In genomic region chr17:73191443-73192218, GRCh38 we compare ENCODE assay signal across 8 cellular contexts. TPM values are rescaled to one million over a fixed set of nuclear protein-coding genes. Genes with fewer than 3 reads are reported as not detected.
A peak's percentile ranks its signal among the peaks of the same experiment; 100 is the strongest.
DNase-seq lines count a peak whose midpoint lies in the region; ATAC-seq and TF ChIP-seq lines count a peak whose summit lies in the region.

No MANE protein-coding gene starts in this region.

- no peaks in the 10 kb centered on the region for H3K27me3 ChIP-seq in vagina

- TF ChIP-seq POLR2A in NB4 (IDR thresholded peaks at IDR 0.05; ENCODE audit: extremely low read depth, insufficient read length) (no peak), vagina (IDR thresholded peaks at IDR 0.05) (no peak)

- ATAC-seq in GM21619 (IDR thresholded peaks at IDR 0.05; ENCODE audit: unreplicated experiment) (peak; percentile 39), left cardiac atrium (peak; percentile 10 to 35)

- TF ChIP-seq CTCF in NB4 (IDR thresholded peaks at IDR 0.05; ENCODE audit: low read depth, low read length): peak; percentile 73
- TF ChIP-seq CTCF in vagina (IDR thresholded peaks at IDR 0.05): peak in 2 of 3 experiments; percentile 64 to 67

- DNase-seq in D341Med (ENCODE audit: low spot score) (peak; percentile 79), NB4 (ENCODE audit: low read depth) (peak; percentile 86), SKM-1 treated with dmso at 0.1 percent for 144 hours (lab: John Stamatoyannopoulos, UW; ENCODE audit: unreplicated experiment) (peak; percentile 75), left cardiac atrium (peak; percentile 71), posterior cingulate gyrus (peak in 9 of 10 donors; percentile 54 to 93 (median 67)), vagina (ENCODE audit: extremely low spot score in 2 of 2) (no peak)
- DNase-seq in activated naive CD8-positive, alpha-beta T cell treated with anti-CD3 and anti-CD28 coated beads, Interleukin-2, amount 50 U/mL, for 16 hours (ENCODE audit: low read depth, low spot score): peak; percentile 21

- peak overlapping the region; percentile 85 for H3K4me3 ChIP-seq in NB4 (ENCODE audit: low read depth, low read length)
- peak overlapping the region; percentile 90 to 96 for H3K4me3 ChIP-seq in vagina

- H3K4me1 ChIP-seq in vagina: peaks cover 19% of the 10 kb centered on the region

- H3K27ac ChIP-seq in vagina: peak overlapping the region; percentile 86

- H3K9me3 ChIP-seq in vagina: no peaks in the 10 kb centered on the region

- H3K36me3 ChIP-seq in vagina: peaks cover 0 to 3% of the 10 kb centered on the region in 2 donors

- intact Hi-C loops in left cardiac atrium (cut with DNase I) (loop anchor here in 1 of 2 donors (2.0 kb wide), 1 partner anchor 465 kb away; no protein-coding TSS in a partner anchor), posterior cingulate gyrus (cut with DNase I) (loop anchor here (1.0 to 10.0 kb wide), 5 partner anchors 41 to 637 kb away; partner anchors contain the start of gene SLC39A11), vagina (cut with DNase I) (loop anchor here (5.0 to 10.0 kb wide), 2 partner anchors 41 to 113 kb away; a partner anchor contains a TSS)

RNA-seq across cellular contexts. Expression of gene COG1, which starts 1.2 kb away (rescaled TPM):
- total RNA-seq in left cardiac atrium: 10 to 100 TPM; 37.4 to 39.6 TPM
- 30.9 TPM for total RNA-seq in vagina

RNA-seq across cellular contexts. Expression of gene SSTR2, which starts 26.8 kb away (rescaled TPM):
- total RNA-seq in left cardiac atrium (1 to 10 TPM; 1.2 TPM), vagina (1.2 TPM)

Comparison
In these comparisons a context has a peak if more than half of its experiments do, and no peak if none do; other contexts are left out.
1. DNase-seq: peak in D341Med (single experiment), NB4 (single experiment), SKM-1 treated with dmso at 0.1 percent for 144 hours (single experiment), activated naive CD8-positive, alpha-beta T cell treated with anti-CD3 and anti-CD28 coated beads, Interleukin-2, amount 50 U/mL, for 16 hours (single experiment), left cardiac atrium (single experiment) and posterior cingulate gyrus (9 of 10); none in vagina (0 of 2).